ENCODE assay signal across 36 cellular contexts in the genomic region with DNA sequence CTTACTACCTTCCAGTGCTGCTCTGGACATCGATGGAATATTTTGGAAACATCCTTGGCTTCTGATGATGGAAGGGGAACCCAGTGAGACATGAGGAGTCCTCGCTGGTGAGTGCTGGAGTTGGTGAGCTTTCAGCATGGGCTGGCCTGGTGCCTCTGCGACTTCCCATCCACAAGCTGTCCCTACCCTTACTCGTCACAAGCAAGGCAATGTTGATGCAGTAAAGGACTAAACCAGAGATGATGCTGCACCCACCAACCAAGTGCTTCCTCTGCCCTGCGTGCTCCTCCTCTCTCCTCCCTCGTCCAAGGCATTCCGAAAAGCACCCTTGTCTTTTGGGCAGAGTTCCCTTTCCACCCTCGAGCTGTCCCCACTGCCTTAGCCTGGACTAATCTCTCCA.
"Had no signal": no experiment of that assay in that cellular context is flagged by ENCODE, and none has a peak within 500 bp of the region (broad histone marks: within the 10 kb centered on the region; RNA-seq: fewer than 3 reads in every experiment).

No MANE protein-coding gene starts in this region.

- H3K9me3 ChIP-seq: adrenal gland, body of pancreas, breast epithelium had no signal

- H3K36me3 ChIP-seq: adrenal gland, brain microvascular endothelial cell, breast epithelium had no signal

- DNase-seq: activated B cell treated with CpG ODN at 0.5 μM for 24 hours; activated CD4-positive, alpha-beta memory T cell treated with anti-CD3 and anti-CD28 coated beads for 36 hours; activated CD4-positive, alpha-beta T cell treated with anti-CD3 and anti-CD28 coated beads for 4 hours; activated CD4-positive, alpha-beta T cell treated with anti-CD3 and anti-CD28 coated beads, Interleukin-2, amount 10 ng/mL, durations not matched to agents 24 days and 14 days; activated CD4-positive, alpha-beta T cell treated with anti-CD3 and anti-CD28 coated beads, Interleukin-2, amount 50 U/mL, for 1 hour; activated CD4-positive, alpha-beta T cell treated with anti-CD3 and anti-CD28 coated beads, Interleukin-2, amount 50 U/mL, for 4 hours; activated CD4-positive, CD25-positive, alpha-beta regulatory T cell treated with anti-CD3 and anti-CD28 coated beads, Interleukin-2, amount 50 U/mL, for 72 hours; activated CD8-positive, alpha-beta memory T cell treated with anti-CD3 and anti-CD28 coated beads, Interleukin-2, amount 50 U/mL, for 4 hours; activated CD8-positive, alpha-beta T cell treated with anti-CD3 and anti-CD28 coated beads for 36 hours; activated effector memory CD4-positive, alpha-beta T cell treated with anti-CD3 and anti-CD28 coated beads, Interleukin-2, amount 50 U/mL, for 16 hours; activated gamma-delta T cell treated with Interleukin-2 at 50 U/mL for 16 hours; activated naive CD4-positive, alpha-beta T cell; activated naive CD4-positive, alpha-beta T cell treated with anti-CD3 and anti-CD28 coated beads for 36 hours; activated naive CD4-positive, alpha-beta T cell treated with anti-CD3 and anti-CD28 coated beads, Interleukin-2, amount 50 U/mL, for 16 hours; activated naive CD8-positive, alpha-beta T cell treated with anti-CD3 and anti-CD28 coated beads for 36 hours; activated T-cell treated with anti-CD3 and anti-CD28 coated beads for 4 hours; activated T-cell treated with anti-CD3 and anti-CD28 coated beads, Interleukin-2, amount 50 U/mL, for 1 hour; activated T-cell treated with anti-CD3 and anti-CD28 coated beads, Interleukin-2, amount 50 U/mL, for 4 hours; activated T-cell treated with anti-CD3 and anti-CD28 coated beads, Interleukin-2, amount 50 U/mL, for 72 hours; adrenal gland; amniotic stem cell; aorta; body of pancreas; brain microvascular endothelial cell; cerebellar nuclear complex; T-cell; T-helper 17 cell; T-helper 9 cell had no signal

- H3K9me3 Mint-ChIP-seq: activated B cell treated with CpG ODN at 0.5 μM for 24 hours; activated CD4-positive, alpha-beta memory T cell treated with anti-CD3 and anti-CD28 coated beads for 36 hours; activated CD4-positive, alpha-beta T cell treated with anti-CD3 and anti-CD28 coated beads, Interleukin-2, amount 10 ng/mL, durations not matched to agents 24 days and 14 days; activated CD8-positive, alpha-beta T cell treated with anti-CD3 and anti-CD28 coated beads for 36 hours; activated naive CD4-positive, alpha-beta T cell treated with anti-CD3 and anti-CD28 coated beads for 36 hours; activated naive CD8-positive, alpha-beta T cell treated with anti-CD3 and anti-CD28 coated beads for 36 hours; activated T-cell treated with anti-CD3 and anti-CD28 coated beads, Interleukin-2, amount 50 U/mL, for 4 hours; activated T-cell treated with anti-CD3 and anti-CD28 coated beads, Interleukin-2, amount 50 U/mL, for 72 hours; activated T-helper 1 cell treated with anti-CD3 and anti-CD28 coated beads, Interleukin-12 subunit alpha, Interleukin-12 subunit beta, Interleukin-2, Interleukin-4 antibody, amounts not matched to agents 30 ng/mL and 10 ng/mL and 1 ng/mL, durations not matched to agents 14 hours and 24 hours and 36 hours; activated T-helper 17 cell treated with anti-CD3 and anti-CD28 coated beads, Interleukin-2, amount 50 U/mL, for 72 hours; T-cell had no signal

- H3K27me3 ChIP-seq: adrenal gland, body of pancreas, brain microvascular endothelial cell, breast epithelium had no signal

- H3K4me1 Mint-ChIP-seq: activated B cell treated with CpG ODN at 0.5 μM for 24 hours; activated CD4-positive, alpha-beta T cell treated with anti-CD3 and anti-CD28 coated beads, Interleukin-2, amount 10 ng/mL, durations not matched to agents 24 days and 14 days; activated naive CD8-positive, alpha-beta T cell treated with anti-CD3 and anti-CD28 coated beads for 36 hours; activated T-helper 17 cell treated with anti-CD3 and anti-CD28 coated beads, Interleukin-2, amount 50 U/mL, for 72 hours; central memory CD8-positive, alpha-beta T cell; T-cell; T-helper 17 cell had no signal

- H3K4me3 ChIP-seq: adrenal gland, body of pancreas, breast epithelium had no signal

- FAIRE-seq: astrocyte, TTC549 had no signal

- H3K27ac Mint-ChIP-seq: activated B cell treated with CpG ODN at 0.5 μM for 24 hours; activated CD4-positive, alpha-beta memory T cell treated with anti-CD3 and anti-CD28 coated beads for 36 hours; activated CD4-positive, alpha-beta T cell treated with anti-CD3 and anti-CD28 coated beads, Interleukin-2, amount 10 ng/mL, durations not matched to agents 24 days and 14 days; activated CD8-positive, alpha-beta T cell treated with anti-CD3 and anti-CD28 coated beads for 36 hours; activated naive CD4-positive, alpha-beta T cell treated with anti-CD3 and anti-CD28 coated beads for 36 hours; activated naive CD4-positive, alpha-beta T cell treated with anti-CD3 and anti-CD28 coated beads, Interleukin-2, amount 50 U/mL, for 72 hours; activated naive CD8-positive, alpha-beta T cell treated with anti-CD3 and anti-CD28 coated beads for 36 hours; activated T-cell treated with anti-CD3 and anti-CD28 coated beads, Interleukin-2, amount 50 U/mL, for 72 hours; activated T-helper 1 cell treated with anti-CD3 and anti-CD28 coated beads, Interleukin-12 subunit alpha, Interleukin-12 subunit beta, Interleukin-2, Interleukin-4 antibody, amounts not matched to agents 30 ng/mL and 10 ng/mL and 1 ng/mL, durations not matched to agents 14 hours and 24 hours and 36 hours; activated T-helper 17 cell treated with anti-CD3 and anti-CD28 coated beads, Interleukin-2, amount 50 U/mL, for 72 hours; T-cell; T-helper 17 cell had no signal

- H3K27ac ChIP-seq: adrenal gland, body of pancreas, brain microvascular endothelial cell, breast epithelium, VCaP had no signal

- ATAC-seq: activated CD8-positive, alpha-beta T cell treated with anti-CD3 and anti-CD28 coated beads for 36 hours; activated naive CD4-positive, alpha-beta T cell treated with anti-CD3 and anti-CD28 coated beads, Interleukin-2, amount 50 U/mL, for 72 hours; activated T-cell treated with anti-CD3 and anti-CD28 coated beads, Interleukin-2, amount 50 U/mL, for 4 hours; activated T-cell treated with anti-CD3 and anti-CD28 coated beads, Interleukin-2, amount 50 U/mL, for 72 hours; activated T-helper 17 cell treated with anti-CD3 and anti-CD28 coated beads, Interleukin-2, amount 50 U/mL, for 72 hours; body of pancreas; T-cell; T-helper 17 cell had no signal

- H3K27me3 Mint-ChIP-seq: activated B cell treated with CpG ODN at 0.5 μM for 24 hours; activated CD4-positive, alpha-beta memory T cell treated with anti-CD3 and anti-CD28 coated beads for 36 hours; activated CD4-positive, alpha-beta T cell treated with anti-CD3 and anti-CD28 coated beads, Interleukin-2, amount 10 ng/mL, durations not matched to agents 24 days and 14 days; activated CD8-positive, alpha-beta T cell treated with anti-CD3 and anti-CD28 coated beads for 36 hours; activated naive CD8-positive, alpha-beta T cell treated with anti-CD3 and anti-CD28 coated beads for 36 hours; activated T-helper 17 cell treated with anti-CD3 and anti-CD28 coated beads, Interleukin-2, amount 50 U/mL, for 72 hours; central memory CD8-positive, alpha-beta T cell; T-cell; T-helper 17 cell had no signal

- H3K4me3 Mint-ChIP-seq: activated B cell treated with CpG ODN at 0.5 μM for 24 hours; activated CD4-positive, alpha-beta memory T cell treated with anti-CD3 and anti-CD28 coated beads for 36 hours; activated CD4-positive, alpha-beta T cell treated with anti-CD3 and anti-CD28 coated beads, Interleukin-2, amount 10 ng/mL, durations not matched to agents 24 days and 14 days; activated CD8-positive, alpha-beta T cell treated with anti-CD3 and anti-CD28 coated beads for 36 hours; activated naive CD4-positive, alpha-beta T cell treated with anti-CD3 and anti-CD28 coated beads for 36 hours; activated naive CD8-positive, alpha-beta T cell treated with anti-CD3 and anti-CD28 coated beads for 36 hours; activated T-cell treated with anti-CD3 and anti-CD28 coated beads, Interleukin-2, amount 50 U/mL, for 4 hours; activated T-cell treated with anti-CD3 and anti-CD28 coated beads, Interleukin-2, amount 50 U/mL, for 72 hours; activated T-helper 1 cell treated with anti-CD3 and anti-CD28 coated beads, Interleukin-12 subunit alpha, Interleukin-12 subunit beta, Interleukin-2, Interleukin-4 antibody, amounts not matched to agents 30 ng/mL and 10 ng/mL and 1 ng/mL, durations not matched to agents 14 hours and 24 hours and 36 hours; activated T-helper 17 cell treated with anti-CD3 and anti-CD28 coated beads, Interleukin-2, amount 50 U/mL, for 72 hours; central memory CD8-positive, alpha-beta T cell; T-cell; T-helper 17 cell had no signal

- H3K36me3 Mint-ChIP-seq: activated CD4-positive, alpha-beta memory T cell treated with anti-CD3 and anti-CD28 coated beads for 36 hours; activated naive CD4-positive, alpha-beta T cell treated with anti-CD3 and anti-CD28 coated beads, Interleukin-2, amount 50 U/mL, for 72 hours; activated naive CD8-positive, alpha-beta T cell treated with anti-CD3 and anti-CD28 coated beads for 36 hours; T-cell had no signal

- H3K4me1 ChIP-seq: adrenal gland, body of pancreas, breast epithelium had no signal
